Comparison of ENCODE assay signal across 3 cellular contexts in the genomic region with DNA sequence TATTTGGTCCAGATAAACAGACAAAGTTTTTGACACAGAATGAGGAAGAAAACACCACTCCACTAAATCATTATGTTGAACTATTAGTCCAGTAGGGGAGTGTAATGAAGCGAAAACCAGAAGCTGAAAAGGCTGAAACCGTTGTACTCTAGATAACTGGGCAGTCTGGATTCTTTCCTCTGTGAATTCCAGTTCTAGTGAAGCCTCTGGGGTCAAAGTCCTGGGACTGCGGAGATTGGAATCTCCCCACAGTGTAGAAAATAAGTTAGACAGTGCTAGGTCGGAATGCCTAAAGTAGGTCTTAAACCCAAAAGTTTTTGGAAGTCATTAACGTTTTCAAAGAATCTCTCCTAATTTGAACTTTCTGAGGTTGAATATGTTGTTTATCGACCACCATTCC.
DNase-seq lines count a peak whose midpoint lies in the region; ATAC-seq, FAIRE-seq and TF ChIP-seq lines count a peak whose summit lies in the region.
"Not testable (repeated sequence)": the region's sequence is repeated elsewhere in the genome, so short reads cannot be mapped to it uniquely, and the experiment has no call there.

No MANE protein-coding gene starts in this region.

- in situ Hi-C loops in HepG2 (cut with HindIII; ENCODE audit: extremely low pct_ligation_motif_present, low pct_unique_long_range_greater_than_20kb) = not testable (repeated sequence)

- H4K20me1 ChIP-seq in HepG2 (ENCODE audit: insufficient read depth, low read length) = not testable (repeated sequence)

- not testable (repeated sequence) for FAIRE-seq in HepG2 (lab: Jason Lieb, UNC)

- not testable (repeated sequence) for ATAC-seq in HepG2

- POLR2A ChIA-PET in Caco-2 (lab: Charles Lee); HepG2 (lab: Yijun Ruan, JAX): not testable (repeated sequence)

- H3K27me3 Mint-ChIP-seq in Caco-2 (ENCODE audit: insufficient read depth, unreplicated experiment); neural crest cell (ENCODE audit: low read depth): not testable (repeated sequence)

- BruUV-seq in Caco-2 (replicated peaks; lab: Mats Ljungman, UMichigan); HepG2 (replicated peaks; lab: Mats Ljungman, UMichigan): not testable (repeated sequence)

- not testable (repeated sequence) for TF ChIP-seq RAD21 in HepG2 (CRISPR knock-in tag; IDR thresholded peaks at IDR 0.05)

- TF ChIP-seq CTCF in Caco-2 (IDR thresholded peaks at IDR 0.05; ENCODE audit: insufficient read depth in 1 of 2, low read depth in 1 of 2, low read length in 1 of 2, severe bottlenecking in 1 of 2, unreplicated experiment in 1 of 2); HepG2 (CRISPR knock-in tag; IDR thresholded peaks at IDR 0.05); neural crest cell (conservative IDR thresholded peaks at IDR 0.05): not testable (repeated sequence)

- H3K4me2 ChIP-seq in HepG2 (ENCODE audit: low read depth, low read length) = not testable (repeated sequence)

- TF ChIP-seq EP300 in HepG2 (IDR thresholded peaks at IDR 0.05; ENCODE audit: low read depth in 2 of 2, low read length in 2 of 2); HepG2 (CRISPR knock-in tag; IDR thresholded peaks at IDR 0.05; ENCODE audit: borderline replicate concordance): not testable (repeated sequence)

- H2AFZ ChIP-seq in HepG2 (ENCODE audit: low read length) = not testable (repeated sequence)

- H3K79me2 ChIP-seq in HepG2 (ENCODE audit: insufficient read depth, low read length) = not testable (repeated sequence)

- 0% methylated on average over 6 of the region's 6 CpGs for WGBS in HepG2 (ENCODE audit: low lambda C conversion rate)

- DNase-seq in Caco-2 = peak; percentile 53 to 59
- DNase-seq in HepG2 (ENCODE audit: low spot score) = peak; percentile 22
- DNase-seq in neural crest cell (ENCODE audit: low read depth, low spot score) = not testable (repeated sequence)

- TF ChIP-seq POLR2A in HepG2 (IDR thresholded peaks at IDR 0.05; ENCODE audit: insufficient read depth in 1 of 2, low read depth in 2 of 2, low read length in 2 of 2) = not testable (repeated sequence)

- not testable (repeated sequence) for H3K27me3 ChIP-seq in Caco-2 (replicated peaks; ENCODE audit: control insufficient read depth, insufficient read depth, low read length); HepG2 (ENCODE audit: control insufficient read depth in 1 of 2, insufficient read depth in 2 of 2, low read length in 2 of 2)

- H3K4me3 Mint-ChIP-seq in Caco-2 (ENCODE audit: unreplicated experiment) = peak overlapping the region; percentile 37
- not testable (repeated sequence) for H3K4me3 Mint-ChIP-seq in neural crest cell

- not testable (repeated sequence) for H3K4me3 ChIP-seq in Caco-2 (ENCODE audit: low read depth, low read length); HepG2 (replicated peaks in 1 of 3; ENCODE audit: insufficient read depth in 1 of 3, low read depth in 2 of 3, low read length in 3 of 3)

- not testable (repeated sequence) for H3K9me3 ChIP-seq in Caco-2
- peaks cover 12% of the 10 kb centered on the region; the same call in 1 of the 2 replicates for H3K9me3 ChIP-seq in HepG2 (ENCODE audit: low read length)

- CTCF ChIA-PET in Caco-2 (lab: Charles Lee); HepG2 (lab: Yijun Ruan, JAX; ENCODE audit: low intra/inter-chr PET ratio, low total read pairs): not testable (repeated sequence)

- H3K4me1 Mint-ChIP-seq in Caco-2 (ENCODE audit: low read depth, unreplicated experiment); neural crest cell: not testable (repeated sequence)

- not testable (repeated sequence) for H3K36me3 ChIP-seq in Caco-2 (ENCODE audit: control insufficient read depth, insufficient read depth, low read length); HepG2 (replicated peaks in 1 of 2; ENCODE audit: control insufficient read depth in 1 of 2, insufficient read depth in 2 of 2, low read length in 2 of 2)

- peaks cover 33% of the 10 kb centered on the region for H3K9me3 Mint-ChIP-seq in Caco-2 (ENCODE audit: unreplicated experiment)
- not testable (repeated sequence) for H3K9me3 Mint-ChIP-seq in neural crest cell

- H3K4me1 ChIP-seq in Caco-2 = peaks cover 17% of the 10 kb centered on the region
- not testable (repeated sequence) for H3K4me1 ChIP-seq in HepG2 (ENCODE audit: insufficient read depth, low read length)

- not testable (repeated sequence) for H3K36me3 Mint-ChIP-seq in Caco-2 (ENCODE audit: insufficient read depth, unreplicated experiment); neural crest cell (ENCODE audit: low read depth)

- not testable (repeated sequence) for H3K9ac ChIP-seq in HepG2 (ENCODE audit: insufficient read depth, low read depth, low read length)

- not testable (repeated sequence) for H3K27ac Mint-ChIP-seq in Caco-2 (ENCODE audit: unreplicated experiment)
- H3K27ac Mint-ChIP-seq in neural crest cell (ENCODE audit: unreplicated experiment) = peak overlapping the region; percentile 73

- intact Hi-C loops in Caco-2 (cut with micrococcal nuclease; ENCODE audit: unreplicated experiment); HepG2 (cut with micrococcal nuclease; ENCODE audit: unreplicated experiment): not testable (repeated sequence)

- not testable (repeated sequence) for H3K27ac ChIP-seq in HepG2 (ENCODE audit: extremely low read length, insufficient read depth, low read length)

TF ChIP-seq in HepG2, 621 proteins besides CTCF, POLR2A, EP300 and RAD21:
- TF ChIP-seq, protein P1, sequence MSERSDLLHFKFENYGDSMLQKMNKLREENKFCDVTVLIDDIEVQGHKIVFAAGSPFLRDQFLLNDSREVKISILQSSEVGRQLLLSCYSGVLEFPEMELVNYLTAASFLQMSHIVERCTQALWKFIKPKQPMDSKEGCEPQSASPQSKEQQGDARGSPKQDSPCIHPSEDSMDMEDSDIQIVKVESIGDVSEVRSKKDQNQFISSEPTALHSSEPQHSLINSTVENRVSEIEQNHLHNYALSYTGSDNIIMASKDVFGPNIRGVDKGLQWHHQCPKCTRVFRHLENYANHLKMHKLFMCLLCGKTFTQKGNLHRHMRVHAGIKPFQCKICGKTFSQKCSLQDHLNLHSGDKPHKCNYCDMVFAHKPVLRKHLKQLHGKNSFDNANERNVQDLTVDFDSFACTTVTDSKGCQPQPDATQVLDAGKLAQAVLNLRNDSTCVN (CRISPR knock-in tag; IDR thresholded peaks at IDR 0.05; ENCODE audit: borderline replicate concordance) = peak; percentile 87; the same call in 1 of the 2 replicates
